Comparison of ENCODE assay signal across 15 cellular contexts in the genomic region with DNA sequence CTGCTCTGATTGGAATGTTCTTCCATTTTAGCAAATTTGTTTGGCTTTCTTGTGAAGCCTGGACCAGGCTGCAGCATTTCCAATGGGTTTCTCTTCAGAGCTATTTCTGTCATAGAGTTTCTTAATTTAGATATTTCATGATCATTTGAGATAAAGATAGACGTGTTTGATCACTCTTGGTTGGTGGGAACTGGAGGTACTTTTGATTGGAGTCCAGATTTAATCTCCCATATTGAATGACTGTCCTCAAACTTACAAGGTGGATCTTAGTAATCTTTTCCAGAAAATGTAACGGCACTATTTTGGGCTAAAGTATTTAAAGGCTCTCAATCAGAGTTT.
"Had no signal": no experiment of that assay in that cellular context is flagged by ENCODE, and none has a peak within 500 bp of the region (broad histone marks: within the 10 kb centered on the region; RNA-seq: fewer than 3 reads in every experiment).

No MANE protein-coding gene starts in this region.

- H3K4me1 ChIP-seq: pancreas had no signal

- H3K27ac ChIP-seq: pancreas, upper lobe of right lung had no signal

- H3K9me3 ChIP-seq: pancreas, upper lobe of right lung had no signal

- DNase-seq: activated CD4-positive, alpha-beta T cell treated with anti-CD3 and anti-CD28 coated beads, Interleukin-2, amount 50 U/mL, for 1 hour; activated CD8-positive, alpha-beta memory T cell treated with anti-CD3 and anti-CD28 coated beads for 24 hours; activated naive CD4-positive, alpha-beta T cell; activated naive CD8-positive, alpha-beta T cell treated with anti-CD3 and anti-CD28 coated beads, Interleukin-2, amount 50 U/mL, for 24 hours; glutamatergic neuron; left ventricle myocardium superior; nephron progenitor cell; pancreas; stimulated activated CD4-positive, alpha-beta T cell treated with anti-CD3 and anti-CD28 coated beads, Interleukin-4, amount 100 ng/mL, for 1 hour; stimulated activated naive CD4-positive, alpha-beta T cell; substantia nigra; T-cell; T-helper 9 cell; upper lobe of right lung had no signal

- H3K27me3 ChIP-seq: pancreas, upper lobe of right lung had no signal

- ATAC-seq: activated naive CD8-positive, alpha-beta T cell treated with anti-CD3 and anti-CD28 coated beads, Interleukin-2, amount 50 U/mL, for 24 hours; esophagus mucosa; left ventricle myocardium superior; pancreas; T-cell; upper lobe of right lung had no signal

- H3K4me3 ChIP-seq: pancreas, upper lobe of right lung had no signal

- H3K36me3 ChIP-seq: pancreas, upper lobe of right lung had no signal
